23 cellular contexts compared by ENCODE assay signal in genomic region chr13:73952683-73953082, GRCh38.
DNase-seq lines count a peak whose midpoint lies in the region; ATAC-seq and TF ChIP-seq lines count a peak whose summit lies in the region.
"Had no signal": no experiment of that assay in that cellular context is flagged by ENCODE, and none has a peak within 500 bp of the region (broad histone marks: within the 10 kb centered on the region; RNA-seq: fewer than 3 reads in every experiment).

No MANE protein-coding gene starts in this region.

- H3K27me3 ChIP-seq in brain microvascular endothelial cell (replicated peaks), result no peaks in the 10 kb centered on the region
- H3K27me3 ChIP-seq: ascending aorta, ovary, transverse colon had no signal

- H3K27me3 Mint-ChIP-seq in activated T-cell treated with anti-CD3 and anti-CD28 coated beads, Interleukin-2, amount 50 U/mL, for 24 hours, result no peaks in the 10 kb centered on the region
- no peaks in the 10 kb centered on the region for H3K27me3 Mint-ChIP-seq in activated T-cell treated with anti-CD3 and anti-CD28 coated beads, Interleukin-2, amount 50 U/mL, for 4 hours (ENCODE audit: low read depth)
- H3K27me3 Mint-ChIP-seq in stimulated activated naive B cell treated with anti-CD40 and anti-IgM and Interleukin-4, amounts not matched to agents 10 μg/mL and 1 μg/mL and 100 μg/mL, for 72 hours, result no peaks in the 10 kb centered on the region
- H3K27me3 Mint-ChIP-seq: activated CD4-positive, alpha-beta T cell treated with anti-CD3 and anti-CD28 coated beads, Interleukin-2, amount 10 ng/mL, durations not matched to agents 7 days and 5 days had no signal

- no peak overlapping the region for H3K27ac ChIP-seq in brain microvascular endothelial cell
- H3K27ac ChIP-seq: A549, ascending aorta, ovary, transverse colon had no signal

- no peak overlapping the region for H3K4me3 Mint-ChIP-seq in activated T-cell treated with anti-CD3 and anti-CD28 coated beads, Interleukin-2, amount 50 U/mL, for 24 hours
- H3K4me3 Mint-ChIP-seq in activated T-cell treated with anti-CD3 and anti-CD28 coated beads, Interleukin-2, amount 50 U/mL, for 4 hours, result no peak overlapping the region
- no peak overlapping the region for H3K4me3 Mint-ChIP-seq in stimulated activated naive B cell treated with anti-CD40 and anti-IgM and Interleukin-4, amounts not matched to agents 10 μg/mL and 1 μg/mL and 100 μg/mL, for 72 hours
- H3K4me3 Mint-ChIP-seq: activated CD4-positive, alpha-beta T cell treated with anti-CD3 and anti-CD28 coated beads, Interleukin-2, amount 10 ng/mL, durations not matched to agents 7 days and 5 days had no signal

- no peaks in the 10 kb centered on the region for H3K36me3 ChIP-seq in brain microvascular endothelial cell (replicated peaks)
- H3K36me3 ChIP-seq: ascending aorta, ovary, transverse colon had no signal

- H3K27ac Mint-ChIP-seq in activated T-cell treated with anti-CD3 and anti-CD28 coated beads, Interleukin-2, amount 50 U/mL, for 24 hours, result peak overlapping the region; percentile 30
- H3K27ac Mint-ChIP-seq in stimulated activated naive B cell treated with anti-CD40 and anti-IgM and Interleukin-4, amounts not matched to agents 10 μg/mL and 1 μg/mL and 100 μg/mL, for 72 hours, result peak overlapping the region; percentile 3
- H3K27ac Mint-ChIP-seq: activated CD4-positive, alpha-beta T cell treated with anti-CD3 and anti-CD28 coated beads, Interleukin-2, amount 10 ng/mL, durations not matched to agents 7 days and 5 days had no signal

- no peak for ATAC-seq in activated T-cell treated with anti-CD3 and anti-CD28 coated beads, Interleukin-2, amount 50 U/mL, for 4 hours
- ATAC-seq in stimulated activated naive B cell treated with anti-CD40 and anti-IgM and Interleukin-4, amounts not matched to agents 10 μg/mL and 1 μg/mL and 100 μg/mL, for 72 hours (replicated peaks), result no peak
- ATAC-seq in HG03442 (IDR thresholded peaks at IDR 0.05; ENCODE audit: unreplicated experiment) (no peak), GM19452 (IDR thresholded peaks at IDR 0.05; ENCODE audit: unreplicated experiment) (no peak), HG03565 (IDR thresholded peaks at IDR 0.05; ENCODE audit: unreplicated experiment) (no peak)
- ATAC-seq: A549, esophagus mucosa had no signal

- no peak for DNase-seq in activated T-cell treated with anti-CD3 and anti-CD28 coated beads, Interleukin-2, amount 50 U/mL, for 24 hours
- no peak for DNase-seq in activated T-cell treated with anti-CD3 and anti-CD28 coated beads, Interleukin-2, amount 50 U/mL, for 4 hours
- DNase-seq in M059J (ENCODE audit: low read depth), result peak; percentile 42
- DNase-seq in brain microvascular endothelial cell, result peak; percentile 9
- no peak for DNase-seq in stimulated activated naive B cell treated with anti-CD40 and anti-IgM and Interleukin-4, amounts not matched to agents 10 μg/mL and 1 μg/mL and 100 μg/mL, for 72 hours
- DNase-seq: activated CD4-positive, alpha-beta T cell treated with anti-CD3 and anti-CD28 coated beads, Interleukin-2, amount 10 ng/mL, durations not matched to agents 7 days and 5 days; cortex of kidney; KG1; midbrain; NCI-H1417 treated with DMSO at 0.1 percent for 48 hours; NCI-H226; NK-92 treated with Interleukin-12 subunit alpha and Interleukin-12 subunit beta, amount 100 ng/mL, for 24 hours; ovary; SHP77; stimulated activated CD4-positive, alpha-beta T cell treated with anti-CD3 and anti-CD28 coated beads, Interleukin-4, amount 100 ng/mL, for 4 hours; T-helper 9 cell; transverse colon had no signal

- H3K4me3 ChIP-seq in brain microvascular endothelial cell (ENCODE audit: low read depth, low read length), result no peak overlapping the region
- H3K4me3 ChIP-seq: A549, ascending aorta, ovary, transverse colon had no signal

- H3K36me3 Mint-ChIP-seq in activated T-cell treated with anti-CD3 and anti-CD28 coated beads, Interleukin-2, amount 50 U/mL, for 24 hours (ENCODE audit: low read depth), result peaks cover 15% of the 10 kb centered on the region
- H3K36me3 Mint-ChIP-seq in activated T-cell treated with anti-CD3 and anti-CD28 coated beads, Interleukin-2, amount 50 U/mL, for 4 hours (ENCODE audit: insufficient read depth), result peaks cover 9% of the 10 kb centered on the region
- H3K36me3 Mint-ChIP-seq in stimulated activated naive B cell treated with anti-CD40 and anti-IgM and Interleukin-4, amounts not matched to agents 10 μg/mL and 1 μg/mL and 100 μg/mL, for 72 hours, result peaks cover 2 to 11% of the 10 kb centered on the region in 2 donors

- H3K4me1 Mint-ChIP-seq in activated T-cell treated with anti-CD3 and anti-CD28 coated beads, Interleukin-2, amount 50 U/mL, for 24 hours (ENCODE audit: low read depth), result peaks cover 83% of the 10 kb centered on the region
- peaks cover 74% of the 10 kb centered on the region for H3K4me1 Mint-ChIP-seq in activated T-cell treated with anti-CD3 and anti-CD28 coated beads, Interleukin-2, amount 50 U/mL, for 4 hours (ENCODE audit: low read depth)
- peaks cover 28 to 42% of the 10 kb centered on the region in 2 donors for H3K4me1 Mint-ChIP-seq in stimulated activated naive B cell treated with anti-CD40 and anti-IgM and Interleukin-4, amounts not matched to agents 10 μg/mL and 1 μg/mL and 100 μg/mL, for 72 hours

- in situ Hi-C loops in brain microvascular endothelial cell (cut with HindIII; ENCODE audit: low pct_ligation_motif_present, low sequenced_read_pairs), result no loop called here

- H3K9me3 Mint-ChIP-seq in activated T-cell treated with anti-CD3 and anti-CD28 coated beads, Interleukin-2, amount 50 U/mL, for 24 hours, result peaks cover under 1% of the 10 kb centered on the region
- no peaks in the 10 kb centered on the region for H3K9me3 Mint-ChIP-seq in activated T-cell treated with anti-CD3 and anti-CD28 coated beads, Interleukin-2, amount 50 U/mL, for 4 hours
- H3K9me3 Mint-ChIP-seq in stimulated activated naive B cell treated with anti-CD40 and anti-IgM and Interleukin-4, amounts not matched to agents 10 μg/mL and 1 μg/mL and 100 μg/mL, for 72 hours, result no peaks in the 10 kb centered on the region

- TF ChIP-seq CTCF in brain microvascular endothelial cell (IDR thresholded peaks at IDR 0.05; ENCODE audit: low read depth, low read length, missing control alignments), result no peak

Comparison
In these comparisons a context has a peak if more than half of its experiments do, and no peak if none do; other contexts are left out.
1. DNase-seq: peak in M059J (single experiment) and brain microvascular endothelial cell (single experiment); none in activated T-cell treated with anti-CD3 and anti-CD28 coated beads, Interleukin-2, amount 50 U/mL, for 24 hours (single experiment), activated T-cell treated with anti-CD3 and anti-CD28 coated beads, Interleukin-2, amount 50 U/mL, for 4 hours (single experiment) and stimulated activated naive B cell treated with anti-CD40 and anti-IgM and Interleukin-4, amounts not matched to agents 10 μg/mL and 1 μg/mL and 100 μg/mL, for 72 hours (single experiment).